In the genomic region with DNA sequence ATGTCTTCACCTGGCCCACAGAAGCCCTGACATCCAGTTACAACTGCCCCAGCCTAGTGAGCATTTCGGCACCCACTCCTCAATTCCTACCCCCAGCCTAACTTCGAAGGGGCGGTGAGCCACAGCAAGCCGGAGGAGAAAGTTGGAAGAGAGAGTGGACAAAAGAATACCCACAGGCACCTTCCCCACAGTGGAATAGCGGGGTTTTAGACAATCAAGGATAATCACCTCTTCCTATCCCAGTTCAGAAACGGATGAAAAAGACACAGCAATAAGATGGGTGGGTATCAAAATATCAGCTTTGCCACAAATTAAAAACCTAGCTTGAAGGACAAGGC, we compare ENCODE assay signal across 8 cellular contexts. TPM values are rescaled to one million over a fixed set of nuclear protein-coding genes. Genes with fewer than 3 reads are reported as not detected.
DNase-seq lines count a peak whose midpoint lies in the region; ATAC-seq and TF ChIP-seq lines count a peak whose summit lies in the region.

No MANE protein-coding gene starts in this region.

- peak overlapping the region in 1 of 2 donors; percentile 86 for H3K27ac ChIP-seq in right atrium auricular region
- no peak overlapping the region for H3K27ac ChIP-seq in mesenchymal stem cell (ENCODE audit: low read length, poor library complexity, severe bottlenecking)
- no peak overlapping the region for H3K27ac ChIP-seq in upper lobe of right lung

- H2AK5ac ChIP-seq in mesenchymal stem cell (ENCODE audit: low read length, severe bottlenecking), result peak overlapping the region; percentile 40

- H4K91ac ChIP-seq in mesenchymal stem cell (ENCODE audit: low read length), result no peak overlapping the region

- H3K9me3 ChIP-seq in right atrium auricular region, result no peaks in the 10 kb centered on the region
- no peaks in the 10 kb centered on the region for H3K9me3 ChIP-seq in mesenchymal stem cell (ENCODE audit: control insufficient read depth, low read length)
- H3K9me3 ChIP-seq in upper lobe of right lung, result no peaks in the 10 kb centered on the region

- peak overlapping the region; percentile 84 for H4K8ac ChIP-seq in mesenchymal stem cell (ENCODE audit: low read length)

- peak overlapping the region in 1 of 2 experiments; percentile 98 for H3K18ac ChIP-seq in mesenchymal stem cell (ENCODE audit: low read depth in 1 of 2, low read length in 2 of 2)

- H3K36me3 ChIP-seq in right atrium auricular region (peaks cover 3% of the 10 kb centered on the region), mesenchymal stem cell (ENCODE audit: control insufficient read depth in 1 of 2, insufficient read depth in 2 of 2, low read depth in 1 of 2, low read length in 2 of 2) (peaks cover 19 to 42% of the 10 kb centered on the region in 2 experiments), upper lobe of right lung (peaks cover 14% of the 10 kb centered on the region)

- peak overlapping the region; percentile 72 for H3K9ac ChIP-seq in mesenchymal stem cell (ENCODE audit: low read length)

- H2BK12ac ChIP-seq in mesenchymal stem cell (ENCODE audit: low read length in 2 of 2), result peak overlapping the region in 1 of 2 experiments; percentile 92

- DNase-seq in right atrium auricular region (ENCODE audit: low spot score) (no peak), Right ventricle myocardium superior (no peak), astrocyte of the cerebellum (ENCODE audit: low read depth) (no peak), mesenchymal stem cell (no peak), upper lobe of right lung (no peak), NK-92 (lab: John Stamatoyannopoulos, UW; ENCODE audit: unreplicated experiment) (no peak), NCI-H1694 (lab: John Stamatoyannopoulos, UW) (no peak), activated gamma-delta T cell treated with Interleukin-2 at 50 U/mL for 16 hours (no peak)

- H3K4me1 ChIP-seq in right atrium auricular region (peaks cover 0 to 35% of the 10 kb centered on the region in 2 donors), mesenchymal stem cell (ENCODE audit: control insufficient read depth, insufficient read depth, low read depth, low read length) (peaks cover 20% of the 10 kb centered on the region), upper lobe of right lung (peaks cover 27% of the 10 kb centered on the region)

- no peak overlapping the region for H2BK120ac ChIP-seq in mesenchymal stem cell (ENCODE audit: low read depth, low read length)

- intact Hi-C loops in Right ventricle myocardium superior (cut with DNase I), result no loop called here
- intact Hi-C loops in upper lobe of right lung (cut with DNase I), result no loop called here

- ATAC-seq in Right ventricle myocardium superior (ENCODE audit: poor library complexity) (no peak), upper lobe of right lung (no peak)

- H3K23ac ChIP-seq in mesenchymal stem cell (ENCODE audit: low read length in 2 of 2), result no peak overlapping the region

- peak overlapping the region in 1 of 2 experiments; percentile 83 for H3K14ac ChIP-seq in mesenchymal stem cell (ENCODE audit: low read length in 2 of 2)

- H2BK5ac ChIP-seq in mesenchymal stem cell (ENCODE audit: low read depth, low read length, poor library complexity, severe bottlenecking), result no peak overlapping the region

- 100% methylated on average over 4 of the region's 6 CpGs for WGBS in mesenchymal stem cell

- peaks cover 21% of the 10 kb centered on the region for H3K79me1 ChIP-seq in mesenchymal stem cell (replicated peaks; ENCODE audit: low read length, poor library complexity, severe bottlenecking)

- H2AFZ ChIP-seq in mesenchymal stem cell (ENCODE audit: low read depth, low read length), result no peak overlapping the region

- H3K4ac ChIP-seq in mesenchymal stem cell (ENCODE audit: low read depth in 1 of 2, low read length in 2 of 2), result peak overlapping the region in 1 of 2 experiments; percentile 90

- peak overlapping the region; percentile 58 to 88 for H3K4me3 ChIP-seq in right atrium auricular region
- H3K4me3 ChIP-seq in astrocyte of the cerebellum (ENCODE audit: low read depth, low read length), result peak overlapping the region; percentile 53
- peak overlapping the region; percentile 78 to 79 for H3K4me3 ChIP-seq in mesenchymal stem cell (ENCODE audit: insufficient read depth in 1 of 2, low read depth in 1 of 2, low read length in 2 of 2)
- H3K4me3 ChIP-seq in upper lobe of right lung, result peak overlapping the region; percentile 62

- H3K4me2 ChIP-seq in mesenchymal stem cell (ENCODE audit: low read length, poor library complexity, severe bottlenecking), result peak overlapping the region; percentile 91

- H3K27me3 ChIP-seq in right atrium auricular region (no peaks in the 10 kb centered on the region), mesenchymal stem cell (ENCODE audit: control insufficient read depth in 1 of 2, insufficient read depth in 1 of 2, low read length in 2 of 2) (no peaks in the 10 kb centered on the region), upper lobe of right lung (no peaks in the 10 kb centered on the region)

- no peak overlapping the region for H2BK15ac ChIP-seq in mesenchymal stem cell (ENCODE audit: low read depth, poor library complexity, severe bottlenecking)

- in situ Hi-C loops in astrocyte of the cerebellum (cut with HindIII; ENCODE audit: low sequenced_read_pairs), result no loop called here

- TF ChIP-seq CTCF in right atrium auricular region (IDR thresholded peaks at IDR 0.05) (no peak), astrocyte of the cerebellum (IDR thresholded peaks at IDR 0.05; ENCODE audit: low read depth, low read length, missing control alignments) (no peak), upper lobe of right lung (IDR thresholded peaks at IDR 0.05) (no peak)

RNA-seq across cellular contexts. Expression of a gene that starts 1.3 kb away (rescaled TPM):
- total RNA-seq in right atrium auricular region (10 to 100 TPM; 31.4 to 36.6 TPM), Right ventricle myocardium superior (57.9 TPM), upper lobe of right lung (108 TPM)
- polyA plus RNA-seq in mesenchymal stem cell (2013, experiment 1 of 2), result 120 TPM
- polyA plus RNA-seq in mesenchymal stem cell (2013, experiment 2 of 2), result 119 TPM

RNA-seq across cellular contexts. Expression of a gene that starts 45.6 kb away (rescaled TPM):
- 10 to 100 TPM in 1 of 2 donors, 1 to 10 TPM in 1; 8.7 to 12.5 TPM for total RNA-seq in right atrium auricular region
- 6.3 TPM for total RNA-seq in Right ventricle myocardium superior
- polyA plus RNA-seq in mesenchymal stem cell (2013, experiment 1 of 2), result 39.1 TPM
- 40.8 TPM for polyA plus RNA-seq in mesenchymal stem cell (2013, experiment 2 of 2)
- 4.7 TPM for total RNA-seq in upper lobe of right lung

RNA-seq across cellular contexts. Expression of a gene that starts 55.5 kb away (rescaled TPM):
- total RNA-seq in right atrium auricular region (10 to 100 TPM; 35.7 to 45.4 TPM), Right ventricle myocardium superior (57.0 TPM), upper lobe of right lung (92.2 TPM)
- 33.7 TPM for polyA plus RNA-seq in mesenchymal stem cell (2013, experiment 1 of 2)
- polyA plus RNA-seq in mesenchymal stem cell (2013, experiment 2 of 2), result 32.9 TPM

RNA-seq across cellular contexts. Expression of a gene that starts 56.2 kb away (rescaled TPM):
- 10 to 100 TPM; 11.0 to 22.1 TPM for total RNA-seq in right atrium auricular region
- 19.2 TPM for total RNA-seq in Right ventricle myocardium superior
- polyA plus RNA-seq in mesenchymal stem cell (2013, experiment 1 of 2), result 14.6 TPM
- polyA plus RNA-seq in mesenchymal stem cell (2013, experiment 2 of 2), result 15.5 TPM
- 14.0 TPM for total RNA-seq in upper lobe of right lung
